25 cellular contexts compared by ENCODE assay signal in the genomic region with DNA sequence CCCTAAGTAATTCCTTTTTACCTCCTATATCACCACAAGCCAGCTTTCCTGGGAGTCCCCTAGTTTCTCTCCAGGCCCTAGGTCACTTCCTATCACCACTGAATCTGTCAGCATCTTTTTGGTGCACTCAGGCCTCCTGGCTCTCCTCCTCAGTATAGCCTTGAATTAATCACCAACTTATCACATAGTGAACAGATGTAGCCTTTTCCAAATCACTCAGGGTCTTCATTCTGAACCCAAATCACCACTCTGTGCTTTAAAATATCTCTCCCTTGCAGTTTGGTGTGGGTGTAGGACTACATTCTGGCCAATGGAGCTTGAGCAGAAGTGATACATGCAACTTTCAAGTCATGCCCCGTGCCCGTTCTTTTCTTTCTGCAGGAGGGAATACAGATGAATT. TPM values are rescaled to one million over a fixed set of nuclear protein-coding genes. Genes with fewer than 3 reads are reported as not detected.
A peak's percentile ranks its signal among the peaks of the same experiment; 100 is the strongest.
DNase-seq lines count a peak whose midpoint lies in the region; ATAC-seq and TF ChIP-seq lines count a peak whose summit lies in the region.
"Had no signal": no experiment of that assay in that cellular context is flagged by ENCODE, and none has a peak within 500 bp of the region (broad histone marks: within the 10 kb centered on the region; RNA-seq: fewer than 3 reads in every experiment).

No MANE protein-coding gene starts in this region.

- peak overlapping the region; percentile 76 for H2AK9ac ChIP-seq in IMR-90 (replicated peaks; ENCODE audit: low read depth, low read length, poor library complexity)

- peaks cover 20% of the 10 kb centered on the region for H3K36me3 Mint-ChIP-seq in activated CD4-positive, alpha-beta T cell treated with anti-CD3 and anti-CD28 coated beads, Interleukin-2, amount 10 ng/mL, durations not matched to agents 7 days and 5 days (ENCODE audit: low read depth)
- H3K36me3 Mint-ChIP-seq in activated CD8-positive, alpha-beta T cell treated with anti-CD3 and anti-CD28 coated beads, Interleukin-2, amount 10 ng/mL, durations not matched to agents 7 days and 5 days (ENCODE audit: low read depth), result peaks cover 20% of the 10 kb centered on the region
- peaks cover 0 to 24% of the 10 kb centered on the region in 2 donors for H3K36me3 Mint-ChIP-seq in naive B cell
- no peaks in the 10 kb centered on the region for H3K36me3 Mint-ChIP-seq in Calu3 (ENCODE audit: insufficient read depth, unreplicated experiment)

- CTCF ChIA-PET in activated CD4-positive, alpha-beta T cell treated with anti-CD3 and anti-CD28 coated beads, Interleukin-2, amount 10 ng/mL, durations not matched to agents 7 days and 5 days (lab: Charles Lee), result no interaction called here
- CTCF ChIA-PET in IMR-90 (lab: Yijun Ruan, JAX) (interaction anchor here (0.6 kb wide), 1 partner anchor 26 kb away, joined by 3 read pairs; no protein-coding TSS in a partner anchor), Calu3 (lab: Charles Lee) (interaction anchor here (0.5 kb wide), 1 partner anchor 207 kb away, joined by 4 read pairs; no protein-coding TSS in a partner anchor)
- CTCF ChIA-PET in activated CD8-positive, alpha-beta T cell treated with anti-CD3 and anti-CD28 coated beads, Interleukin-2, amount 10 ng/mL, durations not matched to agents 7 days and 5 days (lab: Charles Lee), result no interaction called here

- H3K79me1 ChIP-seq in IMR-90 (ENCODE audit: low read depth in 1 of 2, low read length in 2 of 2), result no peaks in the 10 kb centered on the region

- no peak overlapping the region for H3K4me2 ChIP-seq in IMR-90 (ENCODE audit: low read depth, low read length)
- H3K4me2 ChIP-seq: GM23338 had no signal

- peak overlapping the region; percentile 85; the same call in 1 of the 2 replicates for H3K23ac ChIP-seq in IMR-90 (ENCODE audit: low read depth, low read length)

- H3K4me1 Mint-ChIP-seq in activated CD4-positive, alpha-beta T cell treated with anti-CD3 and anti-CD28 coated beads, Interleukin-2, amount 10 ng/mL, durations not matched to agents 7 days and 5 days, result peaks cover 34% of the 10 kb centered on the region
- H3K4me1 Mint-ChIP-seq in activated CD8-positive, alpha-beta T cell treated with anti-CD3 and anti-CD28 coated beads, Interleukin-2, amount 10 ng/mL, durations not matched to agents 7 days and 5 days (ENCODE audit: low read depth), result peaks cover 37% of the 10 kb centered on the region
- H3K4me1 Mint-ChIP-seq in naive B cell, result peaks cover 26 to 56% (median 33%) of the 10 kb centered on the region in 3 donors
- H3K4me1 Mint-ChIP-seq in Calu3 (ENCODE audit: low read depth, unreplicated experiment), result peaks cover 13% of the 10 kb centered on the region
- H3K4me1 Mint-ChIP-seq: GM23338 had no signal

- H4K5ac ChIP-seq in IMR-90 (ENCODE audit: low read depth, low read length), result peak overlapping the region; percentile 19; the same call in 1 of the 2 replicates

- WGBS in IMR-90 (ENCODE audit: extremely low coverage in 2 of 2, insufficient read length in 1 of 2), 2 experiments, result no CpG with 5 or more reads among the region's 2 CpGs

- H3K4me3 ChIP-seq in IMR-90 (ENCODE audit: insufficient read depth, low read depth, low read length), result no peak overlapping the region
- H3K4me3 ChIP-seq: GM23338, lung, psoas muscle, SK-N-MC had no signal

- H2BK5ac ChIP-seq in IMR-90 (ENCODE audit: low read depth, low read length, poor library complexity, severe bottlenecking), result peak overlapping the region; percentile 85

- TF ChIP-seq CTCF in IMR-90 (conservative IDR thresholded peaks at IDR 0.05; ENCODE audit: low read depth, low read length) (no peak), Calu3 (IDR thresholded peaks at IDR 0.05; ENCODE audit: unreplicated experiment) (no peak)

- no peak for TF ChIP-seq POLR2A in IMR-90 (IDR thresholded peaks at IDR 0.05; ENCODE audit: low read depth, low read length)

- peaks cover 12% of the 10 kb centered on the region for H3K9me1 ChIP-seq in IMR-90 (ENCODE audit: insufficient read depth, low read length)

- H3K56ac ChIP-seq in IMR-90 (ENCODE audit: extremely low read depth, insufficient read depth, low read length), result no peak overlapping the region; the same call in 1 of the 2 replicates

- no peaks in the 10 kb centered on the region for H3K36me3 ChIP-seq in IMR-90 (ENCODE audit: control insufficient read depth, insufficient read depth, low read length)
- H3K36me3 ChIP-seq: neutrophil had no signal

- POLR2A ChIA-PET in activated CD4-positive, alpha-beta T cell treated with anti-CD3 and anti-CD28 coated beads, Interleukin-2, amount 10 ng/mL, durations not matched to agents 7 days and 5 days (lab: Charles Lee), result no interaction called here
- POLR2A ChIA-PET in IMR-90 (lab: Charles Lee; ENCODE audit: unreplicated experiment), result no interaction called here
- POLR2A ChIA-PET in activated CD8-positive, alpha-beta T cell treated with anti-CD3 and anti-CD28 coated beads, Interleukin-2, amount 10 ng/mL, durations not matched to agents 7 days and 5 days (lab: Charles Lee), result interaction anchor here (0.7 to 1.2 kb wide), 2 partner anchors 52 to 203 kb away, joined by 3 read pairs; no protein-coding TSS in a partner anchor

- H3K27me3 Mint-ChIP-seq in activated CD4-positive, alpha-beta T cell treated with anti-CD3 and anti-CD28 coated beads, Interleukin-2, amount 10 ng/mL, durations not matched to agents 7 days and 5 days, result peaks cover 3% of the 10 kb centered on the region
- H3K27me3 Mint-ChIP-seq in activated CD8-positive, alpha-beta T cell treated with anti-CD3 and anti-CD28 coated beads, Interleukin-2, amount 10 ng/mL, durations not matched to agents 7 days and 5 days (ENCODE audit: low read depth), result no peaks in the 10 kb centered on the region
- no peaks in the 10 kb centered on the region for H3K27me3 Mint-ChIP-seq in naive B cell
- no peaks in the 10 kb centered on the region for H3K27me3 Mint-ChIP-seq in Calu3 (ENCODE audit: unreplicated experiment)

- no peaks in the 10 kb centered on the region for H3K27me3 ChIP-seq in IMR-90 (ENCODE audit: control insufficient read depth, insufficient read depth, low read length)

- H4K8ac ChIP-seq in IMR-90 (ENCODE audit: low read depth in 2 of 2, low read length in 2 of 2), result peak overlapping the region; percentile 6 to 49; a peak in 3 of 4 replicates

- H3K18ac ChIP-seq in IMR-90 (ENCODE audit: low read depth, low read length), result peak overlapping the region; percentile 38; the same call in 1 of the 2 replicates

- no peak overlapping the region for H3K4me3 Mint-ChIP-seq in activated CD4-positive, alpha-beta T cell treated with anti-CD3 and anti-CD28 coated beads, Interleukin-2, amount 10 ng/mL, durations not matched to agents 7 days and 5 days
- no peak overlapping the region for H3K4me3 Mint-ChIP-seq in activated CD8-positive, alpha-beta T cell treated with anti-CD3 and anti-CD28 coated beads, Interleukin-2, amount 10 ng/mL, durations not matched to agents 7 days and 5 days
- H3K4me3 Mint-ChIP-seq in naive B cell, result peak overlapping the region in 7 of 8 donors; percentile 1 to 92 (median 75)
- H3K4me3 Mint-ChIP-seq in Calu3 (ENCODE audit: low read depth, unreplicated experiment), result no peak overlapping the region
- H3K4me3 Mint-ChIP-seq: GM23338 had no signal

- H2BK20ac ChIP-seq in IMR-90 (ENCODE audit: low read depth, low read length), result peak overlapping the region; percentile 90

- H2AK5ac ChIP-seq in IMR-90 (ENCODE audit: low read depth, low read length), result peak overlapping the region; percentile 90

- H4K20me1 ChIP-seq in IMR-90 (ENCODE audit: insufficient read depth, low read length), result no peaks in the 10 kb centered on the region

- no peak overlapping the region for H3K27ac ChIP-seq in IMR-90 (ENCODE audit: insufficient read depth, low read length)
- H3K27ac ChIP-seq: neutrophil, psoas muscle, SK-N-MC had no signal

- dilution Hi-C loops in IMR-90 (cut with HindIII; ENCODE audit: low sequenced_read_pairs, unreplicated experiment), result no loop called here

- H3K9me3 ChIP-seq in IMR-90 (ENCODE audit: control insufficient read depth, insufficient read depth, low read length), result no peaks in the 10 kb centered on the region
- H3K9me3 ChIP-seq: neutrophil had no signal

- peak overlapping the region; percentile 52 for H2AFZ ChIP-seq in IMR-90 (replicated peaks; ENCODE audit: low read length, poor library complexity)

- peak overlapping the region; percentile 62 for H4K91ac ChIP-seq in IMR-90 (ENCODE audit: insufficient read depth, low read depth, low read length)

- peak overlapping the region; percentile 85 for H3K4ac ChIP-seq in IMR-90 (ENCODE audit: low read depth, low read length)

- H3K9me3 Mint-ChIP-seq in activated CD4-positive, alpha-beta T cell treated with anti-CD3 and anti-CD28 coated beads, Interleukin-2, amount 10 ng/mL, durations not matched to agents 7 days and 5 days, result peaks cover 23% of the 10 kb centered on the region
- peaks cover 5% of the 10 kb centered on the region for H3K9me3 Mint-ChIP-seq in activated CD8-positive, alpha-beta T cell treated with anti-CD3 and anti-CD28 coated beads, Interleukin-2, amount 10 ng/mL, durations not matched to agents 7 days and 5 days (ENCODE audit: insufficient read depth)
- peaks cover 0 to 25% (median 12%) of the 10 kb centered on the region in 7 donors for H3K9me3 Mint-ChIP-seq in naive B cell
- peaks cover 4% of the 10 kb centered on the region for H3K9me3 Mint-ChIP-seq in Calu3 (ENCODE audit: low read depth, unreplicated experiment)

- H3K9ac ChIP-seq in IMR-90 (ENCODE audit: low read depth, low read length), result no peak overlapping the region

- BruUV-seq in IMR-90 (replicated peaks; lab: Mats Ljungman, UMichigan) (no TSS peak), Calu3 (replicated peaks; lab: Mats Ljungman, UMichigan) (no TSS peak)

- peak overlapping the region; percentile 39; the same call in 2 of the 3 replicates for H2BK15ac ChIP-seq in IMR-90 (ENCODE audit: low read depth, low read length)

- intact Hi-C loops in IMR-90 (cut with micrococcal nuclease) (no loop called here), Calu3 (cut with micrococcal nuclease; ENCODE audit: unreplicated experiment) (no loop called here)

- peak overlapping the region; percentile 93 for H3K14ac ChIP-seq in IMR-90 (replicated peaks; ENCODE audit: low read depth, low read length)

- no peak for TF ChIP-seq RAD21 in IMR-90 (IDR thresholded peaks at IDR 0.05; ENCODE audit: low read length)

- H3K4me1 ChIP-seq in IMR-90 (ENCODE audit: control insufficient read depth, insufficient read depth, low read length), result peaks cover 6% of the 10 kb centered on the region
- H3K4me1 ChIP-seq: psoas muscle had no signal

- ATAC-seq in IMR-90 (ENCODE audit: low read depth), result no peak
- no peak for ATAC-seq in activated CD8-positive, alpha-beta T cell treated with anti-CD3 and anti-CD28 coated beads, Interleukin-2, amount 10 ng/mL, durations not matched to agents 7 days and 5 days
- no peak for ATAC-seq in naive B cell (ENCODE audit: low read depth in 2 of 2)
- ATAC-seq: GM23338, psoas muscle had no signal

- peak overlapping the region; percentile 80 for H3K27ac Mint-ChIP-seq in activated CD4-positive, alpha-beta T cell treated with anti-CD3 and anti-CD28 coated beads, Interleukin-2, amount 10 ng/mL, durations not matched to agents 7 days and 5 days
- H3K27ac Mint-ChIP-seq in activated CD8-positive, alpha-beta T cell treated with anti-CD3 and anti-CD28 coated beads, Interleukin-2, amount 10 ng/mL, durations not matched to agents 7 days and 5 days, result peak overlapping the region; percentile 86
- peak overlapping the region; percentile 31 to 86 (median 70) for H3K27ac Mint-ChIP-seq in naive B cell
- no peak overlapping the region for H3K27ac Mint-ChIP-seq in Calu3 (ENCODE audit: unreplicated experiment)
- H3K27ac Mint-ChIP-seq: GM23338 had no signal

- H2BK120ac ChIP-seq in IMR-90 (ENCODE audit: low read depth, low read length), result peak overlapping the region; percentile 73

- in situ Hi-C loops in IMR-90 (cut with MboI; ENCODE audit: low sequenced_read_pairs), result no loop called here

- DNase-seq in activated CD4-positive, alpha-beta T cell treated with anti-CD3 and anti-CD28 coated beads, Interleukin-2, amount 10 ng/mL, durations not matched to agents 7 days and 5 days, result no peak
- DNase-seq in activated CD4-positive, alpha-beta T cell treated with anti-CD3 and anti-CD28 coated beads for 48 hours, result no peak
- DNase-seq in IMR-90 (no peak), naive B cell (no peak), Calu3 (no peak), SKM-1 treated with dmso at 0.1 percent for 144 hours (lab: John Stamatoyannopoulos, UW; ENCODE audit: unreplicated experiment) (no peak)
- no peak for DNase-seq in activated CD8-positive, alpha-beta T cell treated with anti-CD3 and anti-CD28 coated beads, Interleukin-2, amount 10 ng/mL, durations not matched to agents 7 days and 5 days
- DNase-seq in activated T-cell treated with anti-CD3 and anti-CD28 coated beads, Interleukin-2, amount 50 U/mL, for 1 hour, result no peak
- DNase-seq: activated CD8-positive, alpha-beta memory T cell treated with anti-CD3 and anti-CD28 coated beads for 24 hours; activated T-cell treated with anti-CD3 and anti-CD28 coated beads, Interleukin-2, amount 50 U/mL, for 48 hours; AML-193; caudate nucleus; dermis blood vessel endothelial cell; GF-D8; glutamatergic neuron; KG1; NCI-H187; NCI-H526; psoas muscle; T1000 had no signal

RNA-seq across cellular contexts. Expression of a gene that starts 29.6 kb away (rescaled TPM):
- total RNA-seq in activated CD4-positive, alpha-beta T cell treated with anti-CD3 and anti-CD28 coated beads, Interleukin-2, amount 10 ng/mL, durations not matched to agents 7 days and 5 days, result not detected
- 136 and 170 TPM in 2 replicates for total RNA-seq in IMR-90 (2012; rRNA removed)
- polyA plus RNA-seq in IMR-90 (2012; rRNA removed), result 57.7 and 64.3 TPM in 2 replicates
- 23.4 and 27.5 TPM in 2 replicates for polyA plus RNA-seq in IMR-90 (2012; cell fraction: cytosol; rRNA removed)
- polyA plus RNA-seq in IMR-90 (2012; cell fraction: nucleus; rRNA removed; ENCODE audit: low replicate concordance), result 31.8 and 116 TPM in 2 replicates
- under 1 TPM in 1 of 2 experiments, not detected in 1; 0.16 TPM for total RNA-seq in activated CD8-positive, alpha-beta T cell treated with anti-CD3 and anti-CD28 coated beads, Interleukin-2, amount 10 ng/mL, durations not matched to agents 7 days and 5 days
- polyA plus RNA-seq in naive B cell (ENCODE audit: low read depth in 6 of 6), result 1 to 10 TPM in 1 of 6 donors, under 1 TPM in 4, not detected in 1; 0.04 to 1.1 (median 0.37) TPM
- total RNA-seq in Calu3 (2022), result 62.3 and 66.2 TPM in 2 replicates
- total RNA-seq: activated naive CD4-positive, alpha-beta T cell treated with anti-CD3 and anti-CD28 coated beads for 36 hours had no signal

Comparison
In these comparisons a context has a peak if more than half of its experiments do, and no peak if none do; other contexts are left out.
1. H3K4me3 Mint-ChIP-seq: peak in naive B cell (7 of 8); none in activated CD4-positive, alpha-beta T cell treated with anti-CD3 and anti-CD28 coated beads, Interleukin-2, amount 10 ng/mL, durations not matched to agents 7 days and 5 days (single experiment), activated CD8-positive, alpha-beta T cell treated with anti-CD3 and anti-CD28 coated beads, Interleukin-2, amount 10 ng/mL, durations not matched to agents 7 days and 5 days (single experiment) and Calu3 (single experiment).
2. RNA of a gene that starts 29.6 kb away (total RNA-seq): 136 to 170 TPM in IMR-90 and 62.3 to 66.2 TPM in Calu3; 0.16 TPM in activated CD8-positive, alpha-beta T cell treated with anti-CD3 and anti-CD28 coated beads, Interleukin-2, amount 10 ng/mL, durations not matched to agents 7 days and 5 days and not detected in activated CD4-positive, alpha-beta T cell treated with anti-CD3 and anti-CD28 coated beads, Interleukin-2, amount 10 ng/mL, durations not matched to agents 7 days and 5 days; every median in the first group is over 10 times any median in the second.
3. CTCF ChIA-PET loops: an anchor here in IMR-90 (0.6 kb wide) and Calu3 (0.5 kb wide); none called in activated CD4-positive, alpha-beta T cell treated with anti-CD3 and anti-CD28 coated beads, Interleukin-2, amount 10 ng/mL, durations not matched to agents 7 days and 5 days and activated CD8-positive, alpha-beta T cell treated with anti-CD3 and anti-CD28 coated beads, Interleukin-2, amount 10 ng/mL, durations not matched to agents 7 days and 5 days.